ENCODE assay signal across 8 cellular contexts in genomic region chr9:6079386-6079785, GRCh38.
DNase-seq lines count a peak whose midpoint lies in the region; ATAC-seq and TF ChIP-seq lines count a peak whose summit lies in the region.
"Had no signal": no experiment of that assay in that cellular context is flagged by ENCODE, and none has a peak within 500 bp of the region (broad histone marks: within the 10 kb centered on the region; RNA-seq: fewer than 3 reads in every experiment).

No MANE protein-coding gene starts in this region.

- no peak for ATAC-seq in HG02759 (IDR thresholded peaks at IDR 0.05; ENCODE audit: unreplicated experiment)
- no peak for ATAC-seq in HG03439 (IDR thresholded peaks at IDR 0.05; ENCODE audit: unreplicated experiment)

- no peaks in the 10 kb centered on the region for H3K36me3 ChIP-seq in osteoblast (ENCODE audit: insufficient read depth, low read length)

- TF ChIP-seq CTCF in Calu3 (IDR thresholded peaks at IDR 0.05; ENCODE audit: unreplicated experiment), result no peak
- no peak for TF ChIP-seq CTCF in dorsolateral prefrontal cortex (IDR thresholded peaks at IDR 0.05 in 54 of 56, conservative IDR thresholded peaks at IDR 0.05 in 2 of 56; ENCODE audit: low read depth in 1 of 56, partially characterized antibody in 56 of 56)
- no peak for TF ChIP-seq CTCF in osteoblast (IDR thresholded peaks at IDR 0.05; ENCODE audit: extremely low read depth, low read depth, low read length)

- CTCF ChIA-PET in Calu3 (lab: Charles Lee), result no interaction called here

- peak overlapping the region; percentile 91 for H2AFZ ChIP-seq in osteoblast (ENCODE audit: low read length)

- no peaks in the 10 kb centered on the region for H3K79me2 ChIP-seq in osteoblast (ENCODE audit: insufficient read depth, low read length)

- BruUV-seq in Calu3 (replicated peaks; lab: Mats Ljungman, UMichigan), result no TSS peak

- H3K9me3 Mint-ChIP-seq in Calu3 (ENCODE audit: low read depth, unreplicated experiment), result peaks cover 4% of the 10 kb centered on the region

- peaks cover 27% of the 10 kb centered on the region for H3K4me1 Mint-ChIP-seq in Calu3 (ENCODE audit: low read depth, unreplicated experiment)

- H3K4me1 ChIP-seq in osteoblast (ENCODE audit: insufficient read depth, low read length), result peaks cover 3% of the 10 kb centered on the region

- H3K4me3 ChIP-seq in dorsolateral prefrontal cortex (peak overlapping the region in 31 of 59 donors; percentile 13 to 67 (median 49)), osteoblast (ENCODE audit: insufficient read depth, low read length) (peak overlapping the region; percentile 72)

- H3K27me3 Mint-ChIP-seq in Calu3 (ENCODE audit: unreplicated experiment), result no peaks in the 10 kb centered on the region

- no peaks in the 10 kb centered on the region for H4K20me1 ChIP-seq in osteoblast (ENCODE audit: insufficient read depth, low read length)

- peak overlapping the region; percentile 86 for H3K27ac Mint-ChIP-seq in Calu3 (ENCODE audit: unreplicated experiment)

- intact Hi-C loops in Calu3 (cut with micrococcal nuclease; ENCODE audit: unreplicated experiment), result no loop called here
- intact Hi-C loops in dorsolateral prefrontal cortex (cut with DNase I), result no loop called here

- H3K27me3 ChIP-seq in dorsolateral prefrontal cortex (no peaks in the 10 kb centered on the region), osteoblast (ENCODE audit: insufficient read depth, low read length) (no peaks in the 10 kb centered on the region)

- H3K27ac ChIP-seq in dorsolateral prefrontal cortex (no peak overlapping the region), osteoblast (ENCODE audit: low read depth, low read length) (no peak overlapping the region)

- H3K9me3 ChIP-seq in osteoblast (ENCODE audit: low read depth, low read length), result no peaks in the 10 kb centered on the region

- peaks cover 7% of the 10 kb centered on the region for H3K36me3 Mint-ChIP-seq in Calu3 (ENCODE audit: insufficient read depth, unreplicated experiment)

- peak overlapping the region; percentile 91 for H3K4me2 ChIP-seq in osteoblast (ENCODE audit: insufficient read depth, low read length)

- DNase-seq in Calu3, result no peak
- peak; percentile 1 for DNase-seq in NCI-H128 (lab: John Stamatoyannopoulos, UW; ENCODE audit: unreplicated experiment)
- no peak for DNase-seq in dorsolateral prefrontal cortex
- no peak for DNase-seq in osteoblast (ENCODE audit: insufficient read length, low spot score, missing footprints)
- no peak for DNase-seq in middle frontal gyrus (ENCODE audit: extremely low spot score, low spot score)
- DNase-seq: central memory CD4-positive, alpha-beta T cell had no signal

- peak overlapping the region; percentile 73 for H3K4me3 Mint-ChIP-seq in Calu3 (ENCODE audit: low read depth, unreplicated experiment)
